27 cellular contexts compared by ENCODE assay signal in the genomic region with DNA sequence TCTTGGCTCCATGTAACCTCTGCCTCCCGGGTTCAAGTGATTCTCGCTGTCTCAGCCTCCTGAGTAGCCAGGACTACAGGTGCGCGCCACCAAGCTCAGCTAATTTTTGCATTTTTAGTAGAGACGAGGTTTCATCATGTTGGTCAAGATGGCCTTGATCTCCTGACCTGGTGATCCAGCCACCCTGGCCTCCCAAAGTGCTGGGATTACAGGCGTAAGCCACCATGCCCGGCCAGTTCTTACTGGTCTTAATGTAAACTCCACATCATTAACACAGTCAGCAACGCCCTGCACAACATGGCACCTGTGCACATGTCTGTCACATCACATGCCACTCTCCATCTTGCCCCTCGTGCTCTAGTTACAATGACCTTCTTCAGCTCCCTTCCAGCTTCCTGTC.
"Had no signal": no experiment of that assay in that cellular context is flagged by ENCODE, and none has a peak within 500 bp of the region (broad histone marks: within the 10 kb centered on the region; RNA-seq: fewer than 3 reads in every experiment).

No MANE protein-coding gene starts in this region.

- H3K27me3 ChIP-seq: MG63, SJSA1 had no signal

- H3K9me3 ChIP-seq: MG63, SJSA1, SK-N-SH had no signal

- H3K27ac ChIP-seq: HL-60, SJSA1 had no signal

- H3K4me2 ChIP-seq: SK-N-SH had no signal

- DNase-seq: Karpas-422, KG1, MG63, NCI-H1092, NCI-H1105 treated with DMSO at 0.1 percent for 48 hours, NCI-H1417 treated with DMSO at 0.1 percent for 48 hours, NCI-H146, NCI-H1694 treated with DMSO at 0.1 percent for 48 hours, NCI-H1930, NCI-H2081, NCI-H2107, NCI-H2171, NCI-H226, NCI-H446, NCI-H510A, NCI-H524 treated with DMSO at 0.1 percent for 48 hours, NCI-H69, NCI-H774, Right ventricle myocardium superior, RPMI8226, SIG-M5, SK-N-SH, SW 1271 had no signal

- H3K4me3 ChIP-seq: MG63, SJSA1 had no signal

- H3K9ac ChIP-seq: SK-N-SH had no signal

- FAIRE-seq: HTR-8/SVneo, RCC 7860 had no signal

- H3K36me3 ChIP-seq: MG63, SJSA1 had no signal
